Comparison of ENCODE assay signal across 9 cellular contexts in genomic region chr4:124641715-124642380, GRCh38.
DNase-seq lines count a peak whose midpoint lies in the region; ATAC-seq and TF ChIP-seq lines count a peak whose summit lies in the region.
"Had no signal": no experiment of that assay in that cellular context is flagged by ENCODE, and none has a peak within 500 bp of the region (broad histone marks: within the 10 kb centered on the region; RNA-seq: fewer than 3 reads in every experiment).

No MANE protein-coding gene starts in this region.

- CTCF ChIA-PET in activated naive CD4-positive, alpha-beta T cell treated with anti-CD3 and anti-CD28 coated beads for 36 hours (lab: Charles Lee): no interaction called here

- intact Hi-C loops in activated naive CD4-positive, alpha-beta T cell treated with anti-CD3 and anti-CD28 coated beads for 36 hours (cut with micrococcal nuclease): no loop called here
- intact Hi-C loops in upper lobe of right lung (cut with DNase I): no loop called here

- H3K36me3 Mint-ChIP-seq in activated naive CD4-positive, alpha-beta T cell treated with anti-CD3 and anti-CD28 coated beads for 36 hours (ENCODE audit: low read depth): no peaks in the 10 kb centered on the region
- H3K36me3 Mint-ChIP-seq in endodermal cell (ENCODE audit: low read depth) (peaks cover 3% of the 10 kb centered on the region), type B pancreatic cell (no peaks in the 10 kb centered on the region)
- H3K36me3 Mint-ChIP-seq: CD4-positive, CD25-positive, alpha-beta regulatory T cell had no signal

- peak overlapping the region; percentile 42 for H2AFZ ChIP-seq in MM.1S (ENCODE audit: low read length)

- H3K4me3 ChIP-seq in MM.1S (ENCODE audit: low read length) (peak overlapping the region; percentile 18; the same call in 1 of the 2 replicates), brain microvascular endothelial cell (ENCODE audit: low read depth, low read length) (no peak overlapping the region), upper lobe of right lung (no peak overlapping the region), endodermal cell (ENCODE audit: low read length) (no peak overlapping the region)

- H3K27me3 ChIP-seq in MM.1S (replicated peaks; ENCODE audit: insufficient read depth, low read length) (no peaks in the 10 kb centered on the region), brain microvascular endothelial cell (replicated peaks) (no peaks in the 10 kb centered on the region), upper lobe of right lung (no peaks in the 10 kb centered on the region), endodermal cell (ENCODE audit: control insufficient read depth, insufficient read depth, low read length, poor library complexity, severe bottlenecking) (no peaks in the 10 kb centered on the region)

- H3K27ac ChIP-seq in MM.1S (ENCODE audit: low read length) (peak overlapping the region; percentile 54; the same call in 1 of the 2 replicates), brain microvascular endothelial cell (no peak overlapping the region), upper lobe of right lung (no peak overlapping the region), endodermal cell (ENCODE audit: low read depth, low read length) (no peak overlapping the region)

- peaks cover 22% of the 10 kb centered on the region for H3F3A ChIP-seq in MM.1S (ENCODE audit: insufficient read depth, low read length)

- no peaks in the 10 kb centered on the region for H3K9me2 ChIP-seq in MM.1S (replicated peaks; ENCODE audit: insufficient read depth, low read length)

- H3K4me1 Mint-ChIP-seq in activated naive CD4-positive, alpha-beta T cell treated with anti-CD3 and anti-CD28 coated beads for 36 hours (ENCODE audit: low read depth): peaks cover 3% of the 10 kb centered on the region
- H3K4me1 Mint-ChIP-seq in endodermal cell (peaks cover 13% of the 10 kb centered on the region), type B pancreatic cell (ENCODE audit: unreplicated experiment) (no peaks in the 10 kb centered on the region)
- H3K4me1 Mint-ChIP-seq: CD4-positive, CD25-positive, alpha-beta regulatory T cell had no signal

- no peaks in the 10 kb centered on the region for H3K79me2 ChIP-seq in MM.1S (ENCODE audit: low read length)

- no peaks in the 10 kb centered on the region for H4K20me1 ChIP-seq in MM.1S (ENCODE audit: insufficient read depth, low read length)

- TF ChIP-seq CTCF in MM.1S (IDR thresholded peaks at IDR 0.05; ENCODE audit: low read length): no peak
- TF ChIP-seq CTCF in brain microvascular endothelial cell (IDR thresholded peaks at IDR 0.05; ENCODE audit: low read depth, low read length, missing control alignments): no peak
- no peak for TF ChIP-seq CTCF in upper lobe of right lung (IDR thresholded peaks at IDR 0.05)
- TF ChIP-seq CTCF in endodermal cell (conservative IDR thresholded peaks at IDR 0.05): no peak
- no peak for TF ChIP-seq CTCF in type B pancreatic cell (conservative IDR thresholded peaks at IDR 0.05)

- no peak overlapping the region for H3K27ac Mint-ChIP-seq in activated naive CD4-positive, alpha-beta T cell treated with anti-CD3 and anti-CD28 coated beads for 36 hours
- H3K27ac Mint-ChIP-seq in endodermal cell (no peak overlapping the region), type B pancreatic cell (no peak overlapping the region)
- H3K27ac Mint-ChIP-seq: CD4-positive, CD25-positive, alpha-beta regulatory T cell had no signal

- ATAC-seq in upper lobe of right lung: peak; percentile 24

- H3K27me3 Mint-ChIP-seq in activated naive CD4-positive, alpha-beta T cell treated with anti-CD3 and anti-CD28 coated beads for 36 hours (ENCODE audit: low read depth): peaks cover 4% of the 10 kb centered on the region
- H3K27me3 Mint-ChIP-seq in endodermal cell (ENCODE audit: insufficient read depth): peaks cover 8% of the 10 kb centered on the region
- H3K27me3 Mint-ChIP-seq in type B pancreatic cell: no peaks in the 10 kb centered on the region
- H3K27me3 Mint-ChIP-seq: CD4-positive, CD25-positive, alpha-beta regulatory T cell had no signal

- DNase-seq in activated naive CD4-positive, alpha-beta T cell treated with anti-CD3 and anti-CD28 coated beads for 36 hours: peak; percentile 13
- DNase-seq in activated naive CD4-positive, alpha-beta T cell treated with Interleukin-2 at 50 U/mL for 16 hours: no peak
- DNase-seq in MM.1S: peak; percentile 55
- peak; percentile 88 for DNase-seq in brain microvascular endothelial cell
- DNase-seq in upper lobe of right lung: no peak
- no peak for DNase-seq in endodermal cell
- no peak for DNase-seq in type B pancreatic cell (ENCODE audit: extremely low spot score, unreplicated experiment)
- no peak for DNase-seq in T1000 (lab: John Stamatoyannopoulos, UW)
- DNase-seq: CD4-positive, CD25-positive, alpha-beta regulatory T cell had no signal

- H3K9me3 ChIP-seq in MM.1S (replicated peaks; ENCODE audit: insufficient read depth, low read length) (no peaks in the 10 kb centered on the region), upper lobe of right lung (no peaks in the 10 kb centered on the region), endodermal cell (ENCODE audit: control insufficient read depth, low read length) (no peaks in the 10 kb centered on the region)

- in situ Hi-C loops in brain microvascular endothelial cell (cut with HindIII; ENCODE audit: low pct_ligation_motif_present, low sequenced_read_pairs): no loop called here

- H3K4me1 ChIP-seq in MM.1S (ENCODE audit: low read length): peaks cover 29% of the 10 kb centered on the region
- H3K4me1 ChIP-seq in upper lobe of right lung: no peaks in the 10 kb centered on the region
- no peaks in the 10 kb centered on the region for H3K4me1 ChIP-seq in endodermal cell (ENCODE audit: control insufficient read depth, insufficient read depth, low read length)

- no peak overlapping the region for H3K4me3 Mint-ChIP-seq in activated naive CD4-positive, alpha-beta T cell treated with anti-CD3 and anti-CD28 coated beads for 36 hours
- no peak overlapping the region for H3K4me3 Mint-ChIP-seq in endodermal cell
- H3K4me3 Mint-ChIP-seq in type B pancreatic cell: no peak overlapping the region
- H3K4me3 Mint-ChIP-seq: CD4-positive, CD25-positive, alpha-beta regulatory T cell had no signal

- H3K4me2 ChIP-seq in MM.1S (ENCODE audit: low read depth, low read length): peak overlapping the region; percentile 42

- H3K9me3 Mint-ChIP-seq in activated naive CD4-positive, alpha-beta T cell treated with anti-CD3 and anti-CD28 coated beads for 36 hours: no peaks in the 10 kb centered on the region
- H3K9me3 Mint-ChIP-seq in endodermal cell: peaks cover 4% of the 10 kb centered on the region
- H3K9me3 Mint-ChIP-seq in type B pancreatic cell: no peaks in the 10 kb centered on the region

- 86 to 93% methylated on average over 2 to 4 of the region's 4 CpGs for WGBS in endodermal cell (ENCODE audit: insufficient coverage in 1 of 2, insufficient read length in 1 of 2), 2 experiments

- no peak overlapping the region; the same call in 1 of the 2 replicates for H3K9ac ChIP-seq in MM.1S (ENCODE audit: low read length)
- no peak overlapping the region for H3K9ac ChIP-seq in endodermal cell (ENCODE audit: extremely low read depth, low read length, poor library complexity, severe bottlenecking)

- H3K36me3 ChIP-seq in MM.1S (replicated peaks; ENCODE audit: insufficient read depth, low read length): no peaks in the 10 kb centered on the region
- no peaks in the 10 kb centered on the region for H3K36me3 ChIP-seq in brain microvascular endothelial cell (replicated peaks)
- H3K36me3 ChIP-seq in upper lobe of right lung: no peaks in the 10 kb centered on the region
- H3K36me3 ChIP-seq in endodermal cell (ENCODE audit: control insufficient read depth, insufficient read depth, low read length): no peaks in the 10 kb centered on the region

Comparison
In these comparisons a context has a peak if more than half of its experiments do, and no peak if none do; other contexts are left out.
1. DNase-seq: peak in activated naive CD4-positive, alpha-beta T cell treated with anti-CD3 and anti-CD28 coated beads for 36 hours (single experiment), MM.1S (single experiment) and brain microvascular endothelial cell (single experiment); none in activated naive CD4-positive, alpha-beta T cell treated with Interleukin-2 at 50 U/mL for 16 hours (single experiment), upper lobe of right lung (single experiment), endodermal cell (single experiment), type B pancreatic cell (single experiment) and T1000 (single experiment).